8 cellular contexts compared by ENCODE assay signal in genomic region chr12:101876861-101877815, GRCh38. TPM values are rescaled to one million over a fixed set of nuclear protein-coding genes. Genes with fewer than 3 reads are reported as not detected.
A peak's percentile ranks its signal among the peaks of the same experiment; 100 is the strongest.
DNase-seq lines count a peak whose midpoint lies in the region; ATAC-seq and TF ChIP-seq lines count a peak whose summit lies in the region.

Gene DRAM1, plus strand, starts transcription at chr12:101877580. Its CDS starts 210 bp downstream, at chr12:101877790.

- H3K36me3 Mint-ChIP-seq in activated CD8-positive, alpha-beta T cell treated with anti-CD3 and anti-CD28 coated beads, Interleukin-2, amount 10 ng/mL, durations not matched to agents 7 days and 5 days (ENCODE audit: low read depth): peaks cover 2% of the 10 kb centered on the region

- H3K9me3 Mint-ChIP-seq in activated CD8-positive, alpha-beta T cell treated with anti-CD3 and anti-CD28 coated beads, Interleukin-2, amount 10 ng/mL, durations not matched to agents 7 days and 5 days (ENCODE audit: insufficient read depth): no peaks in the 10 kb centered on the region

- CTCF ChIA-PET in activated CD8-positive, alpha-beta T cell treated with anti-CD3 and anti-CD28 coated beads, Interleukin-2, amount 10 ng/mL, durations not matched to agents 7 days and 5 days (lab: Charles Lee): interaction anchor here (1.0 to 1.5 kb wide), 3 partner anchors 37 to 216 kb away, joined by 3 to 5 read pairs (median 3); no protein-coding TSS in a partner anchor

- peak within 1 kb of the TSS; percentile 91 for H3K27ac Mint-ChIP-seq in activated CD8-positive, alpha-beta T cell treated with anti-CD3 and anti-CD28 coated beads, Interleukin-2, amount 10 ng/mL, durations not matched to agents 7 days and 5 days

- TF ChIP-seq CTCF in AG09309 (IDR thresholded peaks at IDR 0.05; ENCODE audit: control insufficient read depth, insufficient read depth, low read depth, low read length, missing control alignments) (no peak), lower lobe of right lung (IDR thresholded peaks at IDR 0.05) (no peak)

- H3K9me3 ChIP-seq in ectodermal cell (ENCODE audit: control insufficient read depth, low read length) (no peaks in the 10 kb centered on the region), lower lobe of right lung (no peaks in the 10 kb centered on the region)

- POLR2A ChIA-PET in activated CD8-positive, alpha-beta T cell treated with anti-CD3 and anti-CD28 coated beads, Interleukin-2, amount 10 ng/mL, durations not matched to agents 7 days and 5 days (lab: Charles Lee): interaction anchor here (0.8 to 0.9 kb wide), 2 partner anchors 24 to 47 kb away, joined by 3 read pairs; no protein-coding TSS in a partner anchor

- peaks cover 16% of the 10 kb centered on the region for H3K4me1 Mint-ChIP-seq in activated CD8-positive, alpha-beta T cell treated with anti-CD3 and anti-CD28 coated beads, Interleukin-2, amount 10 ng/mL, durations not matched to agents 7 days and 5 days (ENCODE audit: low read depth)

- H3K27me3 ChIP-seq in ectodermal cell (ENCODE audit: control insufficient read depth, insufficient read depth, low read length, poor library complexity, severe bottlenecking) (peaks cover 22% of the 10 kb centered on the region), lower lobe of right lung (ENCODE audit: low read depth) (no peaks in the 10 kb centered on the region)

- no peaks in the 10 kb centered on the region for H3K27me3 Mint-ChIP-seq in activated CD8-positive, alpha-beta T cell treated with anti-CD3 and anti-CD28 coated beads, Interleukin-2, amount 10 ng/mL, durations not matched to agents 7 days and 5 days (ENCODE audit: low read depth)

- H3K36me3 ChIP-seq in ectodermal cell (ENCODE audit: control insufficient read depth, insufficient read depth, low read length): no peaks in the 10 kb centered on the region
- H3K36me3 ChIP-seq in lower lobe of right lung: no peaks in the 10 kb centered on the region

- intact Hi-C loops in lower lobe of right lung (cut with DNase I): no loop called here

- ATAC-seq in GM18520 (IDR thresholded peaks at IDR 0.05; ENCODE audit: unreplicated experiment) (peak; percentile 78), HG03045 (IDR thresholded peaks at IDR 0.05; ENCODE audit: unreplicated experiment) (peak; percentile 92), lower lobe of right lung (peak; percentile 93 to 97)
- peak; percentile 89 for ATAC-seq in activated CD8-positive, alpha-beta T cell treated with anti-CD3 and anti-CD28 coated beads, Interleukin-2, amount 10 ng/mL, durations not matched to agents 7 days and 5 days

- DNase-seq in AG09309 (ENCODE audit: low read depth) (peak; percentile 66), NCI-H460 (ENCODE audit: extremely low read depth, low read depth) (peak; percentile 86), lower lobe of right lung (peak; percentile 97)
- DNase-seq in activated CD8-positive, alpha-beta T cell treated with anti-CD3 and anti-CD28 coated beads, Interleukin-2, amount 10 ng/mL, durations not matched to agents 7 days and 5 days: peak; percentile 82
- peak; percentile 17 to 50 (median 36) for DNase-seq in stimulated activated CD4-positive, alpha-beta T cell treated with anti-CD3 and anti-CD28 coated beads, TNF-alpha, amount 100 ng/mL, for 1 hour (ENCODE audit: low read depth in 3 of 3, low spot score in 1 of 3)

- H3K4me1 ChIP-seq in ectodermal cell (ENCODE audit: control insufficient read depth, insufficient read depth, low read length) (no peaks in the 10 kb centered on the region), lower lobe of right lung (peaks cover 45% of the 10 kb centered on the region)

- H3K27ac ChIP-seq in ectodermal cell (ENCODE audit: insufficient read depth, low read depth, low read length, poor library complexity, severe bottlenecking) (no peak within 1 kb of the TSS), lower lobe of right lung (peak within 1 kb of the TSS; percentile 94)

- WGBS in ectodermal cell, 2 experiments: 7% methylated on average over 105 of the region's 105 CpGs

- peak within 1 kb of the TSS; percentile 87 for H3K4me3 Mint-ChIP-seq in activated CD8-positive, alpha-beta T cell treated with anti-CD3 and anti-CD28 coated beads, Interleukin-2, amount 10 ng/mL, durations not matched to agents 7 days and 5 days

- H3K4me3 ChIP-seq in AG09309 (ENCODE audit: control insufficient read depth, low read depth, low read length) (peak within 1 kb of the TSS; percentile 99), ectodermal cell (ENCODE audit: insufficient read depth, low read depth, low read length) (peak within 1 kb of the TSS; percentile 60), lower lobe of right lung (peak within 1 kb of the TSS; percentile 93)

RNA-seq across cellular contexts. Expression of gene DRAM1, which starts in this region (rescaled TPM):
- total RNA-seq in NCI-H460 (2014; rRNA removed; shearing (Covaris generic)): 26.6 and 30.8 TPM in 2 replicates
- 7.3 and 12.8 TPM in 2 replicates for polyA plus RNA-seq in NCI-H460 (2014; cell fraction: nucleus; rRNA removed)
- total RNA-seq in activated CD8-positive, alpha-beta T cell treated with anti-CD3 and anti-CD28 coated beads, Interleukin-2, amount 10 ng/mL, durations not matched to agents 7 days and 5 days: 1 to 10 TPM; 2.6 to 2.7 TPM
- 3.3 TPM for polyA plus RNA-seq in ectodermal cell (2013, experiment 1 of 4)
- 3.5 TPM for polyA plus RNA-seq in ectodermal cell (2013, experiment 2 of 4)
- 3.0 TPM for polyA plus RNA-seq in ectodermal cell (2013, experiment 3 of 4)
- polyA plus RNA-seq in ectodermal cell (2013, experiment 4 of 4): 4.4 TPM
- 148 TPM for total RNA-seq in lower lobe of right lung

Comparison
In these comparisons a context has a peak if more than half of its experiments do, and no peak if none do; other contexts are left out.
1. DNase-seq: peak in every context shown above with its lines; median percentile 97 in lower lobe of right lung; 86 in NCI-H460; 82 in activated CD8-positive, alpha-beta T cell treated with anti-CD3 and anti-CD28 coated beads, Interleukin-2, amount 10 ng/mL, durations not matched to agents 7 days and 5 days; 66 in AG09309; 36 in stimulated activated CD4-positive, alpha-beta T cell treated with anti-CD3 and anti-CD28 coated beads, TNF-alpha, amount 100 ng/mL, for 1 hour.